ENCODE assay signal across 1 cellular context in genomic region chr18:57813245-57813644, GRCh38.
TF ChIP-seq lines count a peak whose summit lies in the region.

No MANE protein-coding gene starts in this region.

TF ChIP-seq in WTC11, 78 proteins besides CTCF, POLR2A, EP300 and RAD21 (continued from another document):
- TF ChIP-seq ZNF425 (CRISPR knock-in tag; conservative IDR thresholded peaks at IDR 0.05) = no peak
- no peak for TF ChIP-seq SMAD4 (CRISPR knock-in tag; IDR thresholded peaks at IDR 0.05)
